Comparison of ENCODE assay signal across 2 cellular contexts in the genomic region with DNA sequence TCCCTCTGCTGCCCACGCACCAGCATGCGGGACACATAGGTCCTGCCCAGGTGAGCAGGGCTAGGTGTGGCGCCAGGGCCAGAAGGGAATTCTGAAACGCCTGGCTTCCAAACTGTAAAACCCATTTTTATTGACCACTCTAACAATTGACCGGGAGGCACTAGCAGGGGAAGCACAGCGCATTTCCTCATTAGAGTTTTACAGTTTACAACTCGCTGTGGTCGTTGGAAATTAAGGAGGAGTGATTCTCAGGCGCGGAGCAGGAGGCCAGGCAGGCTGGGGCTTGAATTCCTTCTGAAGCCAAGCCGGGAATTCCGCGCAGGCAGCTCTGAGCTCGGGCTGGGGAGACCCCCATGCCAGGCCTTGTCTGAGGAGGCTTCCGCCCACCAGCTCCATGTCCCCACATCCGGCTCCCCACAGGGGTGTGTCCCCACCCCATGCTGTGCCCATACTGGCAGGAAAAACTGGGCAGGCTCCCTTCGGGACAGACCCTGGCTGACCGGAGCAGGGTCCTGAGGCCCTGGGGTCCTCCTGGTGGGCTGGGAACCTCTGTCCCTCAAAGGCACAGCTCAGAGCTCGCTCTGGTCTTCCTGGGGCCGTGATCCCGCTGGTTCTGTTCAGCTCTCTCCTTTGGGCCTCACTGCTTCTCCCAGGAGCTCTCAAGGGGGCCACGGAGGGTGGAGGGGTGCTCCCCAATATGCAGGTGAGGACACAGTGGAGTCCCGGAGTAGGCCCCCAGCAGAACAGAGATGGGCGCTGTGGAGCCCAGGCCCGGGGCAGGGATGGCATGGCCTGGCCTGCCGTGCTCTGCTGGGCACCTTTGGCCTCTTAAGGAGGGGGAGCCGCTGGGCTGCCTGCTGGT.
TF ChIP-seq lines count a peak whose summit lies in the region.

No MANE protein-coding gene starts in this region.

TF ChIP-seq in SK-N-SH, 30 proteins besides CTCF, POLR2A, EP300 and RAD21 (continued from another document):
- TF ChIP-seq ELF1 (IDR thresholded peaks at IDR 0.05) (no peak), MXI1 (IDR thresholded peaks at IDR 0.05; ENCODE audit: low read depth, low read length) (no peak), NFIC (IDR thresholded peaks at IDR 0.05; ENCODE audit: borderline replicate concordance) (no peak)
- TF ChIP-seq, protein P1, sequence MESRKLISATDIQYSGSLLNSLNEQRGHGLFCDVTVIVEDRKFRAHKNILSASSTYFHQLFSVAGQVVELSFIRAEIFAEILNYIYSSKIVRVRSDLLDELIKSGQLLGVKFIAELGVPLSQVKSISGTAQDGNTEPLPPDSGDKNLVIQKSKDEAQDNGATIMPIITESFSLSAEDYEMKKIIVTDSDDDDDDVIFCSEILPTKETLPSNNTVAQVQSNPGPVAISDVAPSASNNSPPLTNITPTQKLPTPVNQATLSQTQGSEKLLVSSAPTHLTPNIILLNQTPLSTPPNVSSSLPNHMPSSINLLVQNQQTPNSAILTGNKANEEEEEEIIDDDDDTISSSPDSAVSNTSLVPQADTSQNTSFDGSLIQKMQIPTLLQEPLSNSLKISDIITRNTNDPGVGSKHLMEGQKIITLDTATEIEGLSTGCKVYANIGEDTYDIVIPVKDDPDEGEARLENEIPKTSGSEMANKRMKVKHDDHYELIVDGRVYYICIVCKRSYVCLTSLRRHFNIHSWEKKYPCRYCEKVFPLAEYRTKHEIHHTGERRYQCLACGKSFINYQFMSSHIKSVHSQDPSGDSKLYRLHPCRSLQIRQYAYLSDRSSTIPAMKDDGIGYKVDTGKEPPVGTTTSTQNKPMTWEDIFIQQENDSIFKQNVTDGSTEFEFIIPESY (IDR thresholded peaks at IDR 0.05; ENCODE audit: borderline replicate concordance, low read depth) = no peak

TF ChIP-seq in SK-N-SH treated with all-trans-retinoic acid at 6 μM for 48 hours, 23 proteins besides CTCF, POLR2A, EP300 and RAD21 (continued from another document):
- TF ChIP-seq, protein P2, sequence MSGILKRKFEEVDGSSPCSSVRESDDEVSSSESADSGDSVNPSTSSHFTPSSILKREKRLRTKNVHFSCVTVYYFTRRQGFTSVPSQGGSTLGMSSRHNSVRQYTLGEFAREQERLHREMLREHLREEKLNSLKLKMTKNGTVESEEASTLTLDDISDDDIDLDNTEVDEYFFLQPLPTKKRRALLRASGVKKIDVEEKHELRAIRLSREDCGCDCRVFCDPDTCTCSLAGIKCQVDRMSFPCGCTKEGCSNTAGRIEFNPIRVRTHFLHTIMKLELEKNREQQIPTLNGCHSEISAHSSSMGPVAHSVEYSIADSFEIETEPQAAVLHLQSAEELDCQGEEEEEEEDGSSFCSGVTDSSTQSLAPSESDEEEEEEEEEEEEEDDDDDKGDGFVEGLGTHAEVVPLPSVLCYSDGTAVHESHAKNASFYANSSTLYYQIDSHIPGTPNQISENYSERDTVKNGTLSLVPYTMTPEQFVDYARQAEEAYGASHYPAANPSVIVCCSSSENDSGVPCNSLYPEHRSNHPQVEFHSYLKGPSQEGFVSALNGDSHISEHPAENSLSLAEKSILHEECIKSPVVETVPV (CRISPR knock-in tag; IDR thresholded peaks at IDR 0.05) = no peak
- no peak for TF ChIP-seq ARNTL (CRISPR knock-in tag; IDR thresholded peaks at IDR 0.05; ENCODE audit: borderline replicate concordance, low read depth)
- TF ChIP-seq PPARA (CRISPR knock-in tag; IDR thresholded peaks at IDR 0.05; ENCODE audit: borderline replicate concordance) = no peak
- TF ChIP-seq SNAI2 (CRISPR knock-in tag; IDR thresholded peaks at IDR 0.05) = no peak
- TF ChIP-seq OSR1 (CRISPR knock-in tag; IDR thresholded peaks at IDR 0.05) = no peak
- no peak for TF ChIP-seq GLIS3 (CRISPR knock-in tag; IDR thresholded peaks at IDR 0.05)
- TF ChIP-seq TOX (CRISPR knock-in tag; IDR thresholded peaks at IDR 0.05; ENCODE audit: borderline replicate concordance) = no peak
- no peak for TF ChIP-seq CSDC2 (CRISPR knock-in tag; IDR thresholded peaks at IDR 0.05)
- TF ChIP-seq TCF4 (CRISPR knock-in tag; IDR thresholded peaks at IDR 0.05; ENCODE audit: borderline replicate concordance) = no peak
- no peak for TF ChIP-seq ZFP30 (CRISPR knock-in tag; IDR thresholded peaks at IDR 0.05)
